In the genomic region with DNA sequence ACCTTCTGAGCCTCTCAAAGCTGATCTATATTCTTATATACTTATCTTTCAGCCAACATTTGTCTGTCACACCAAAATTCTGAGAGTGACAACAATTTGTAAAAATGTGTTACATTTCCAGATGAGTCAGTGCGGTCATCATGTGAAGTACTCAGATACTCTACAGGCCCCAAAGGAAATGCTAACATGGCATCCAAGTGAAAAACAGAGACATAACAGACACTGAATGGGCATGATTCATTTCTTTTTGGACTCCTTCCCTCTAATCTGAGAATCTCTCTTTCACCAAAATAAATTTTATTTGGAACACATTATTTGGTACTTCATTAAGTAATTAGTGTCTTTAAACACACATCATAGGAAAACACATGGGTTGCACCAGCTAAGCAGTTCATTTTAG, we compare ENCODE assay signal across 28 cellular contexts.
"Had no signal": no experiment of that assay in that cellular context is flagged by ENCODE, and none has a peak within 500 bp of the region (broad histone marks: within the 10 kb centered on the region; RNA-seq: fewer than 3 reads in every experiment).

No MANE protein-coding gene starts in this region.

- H3K9me3 ChIP-seq: body of pancreas, colonic mucosa, SJCRH30 had no signal

- H3K4me1 ChIP-seq: body of pancreas, colonic mucosa, SJCRH30 had no signal

- H3K27ac Mint-ChIP-seq: activated B cell treated with CpG ODN at 0.5 μM for 24 hours; activated CD4-positive, alpha-beta T cell treated with anti-CD3 and anti-CD28 coated beads, Interleukin-2, amount 10 ng/mL, durations not matched to agents 24 days and 14 days; activated CD8-positive, alpha-beta memory T cell treated with anti-CD3 and anti-CD28 coated beads, Interleukin-2, amount 10 ng/mL, durations not matched to agents 7 days and 5 days; activated naive CD4-positive, alpha-beta T cell treated with anti-CD3 and anti-CD28 coated beads, Interleukin-2, amount 50 U/mL, for 24 hours; activated T-cell treated with anti-CD3 and anti-CD28 coated beads, Interleukin-2, amount 50 U/mL, for 24 hours; activated T-helper 1 cell treated with anti-CD3 and anti-CD28 coated beads, Interleukin-12 subunit alpha, Interleukin-12 subunit beta, Interleukin-2, Interleukin-4 antibody, amounts not matched to agents 30 ng/mL and 10 ng/mL and 1 ng/mL, durations not matched to agents 14 hours and 24 hours and 36 hours; T-helper 1 cell treated with Interleukin-12 subunit alpha and Interleukin-12 subunit beta and Interleukin-4 antibody, amounts not matched to agents 30 μg/mL and 1 μg/mL, for 36 hours had no signal

- H3K36me3 Mint-ChIP-seq: activated CD8-positive, alpha-beta memory T cell treated with anti-CD3 and anti-CD28 coated beads, Interleukin-2, amount 10 ng/mL, durations not matched to agents 7 days and 5 days; activated naive CD4-positive, alpha-beta T cell treated with anti-CD3 and anti-CD28 coated beads, Interleukin-2, amount 50 U/mL, for 24 hours had no signal

- H3K9me3 Mint-ChIP-seq: activated B cell treated with CpG ODN at 0.5 μM for 24 hours; activated CD4-positive, alpha-beta T cell treated with anti-CD3 and anti-CD28 coated beads, Interleukin-2, amount 10 ng/mL, durations not matched to agents 24 days and 14 days; activated T-cell treated with anti-CD3 and anti-CD28 coated beads, Interleukin-2, amount 50 U/mL, for 24 hours; activated T-helper 1 cell treated with anti-CD3 and anti-CD28 coated beads, Interleukin-12 subunit alpha, Interleukin-12 subunit beta, Interleukin-2, Interleukin-4 antibody, amounts not matched to agents 30 ng/mL and 10 ng/mL and 1 ng/mL, durations not matched to agents 14 hours and 24 hours and 36 hours; T-helper 1 cell treated with Interleukin-12 subunit alpha and Interleukin-12 subunit beta and Interleukin-4 antibody, amounts not matched to agents 30 μg/mL and 1 μg/mL, for 36 hours had no signal

- H3K27me3 Mint-ChIP-seq: activated B cell treated with CpG ODN at 0.5 μM for 24 hours; activated CD8-positive, alpha-beta memory T cell treated with anti-CD3 and anti-CD28 coated beads, Interleukin-2, amount 10 ng/mL, durations not matched to agents 7 days and 5 days; activated naive CD4-positive, alpha-beta T cell treated with anti-CD3 and anti-CD28 coated beads, Interleukin-2, amount 50 U/mL, for 24 hours had no signal

- H3K4me3 Mint-ChIP-seq: activated B cell treated with CpG ODN at 0.5 μM for 24 hours; activated CD4-positive, alpha-beta T cell treated with anti-CD3 and anti-CD28 coated beads, Interleukin-2, amount 10 ng/mL, durations not matched to agents 24 days and 14 days; activated CD8-positive, alpha-beta memory T cell treated with anti-CD3 and anti-CD28 coated beads, Interleukin-2, amount 10 ng/mL, durations not matched to agents 7 days and 5 days; activated naive CD4-positive, alpha-beta T cell treated with anti-CD3 and anti-CD28 coated beads, Interleukin-2, amount 50 U/mL, for 24 hours; activated T-cell treated with anti-CD3 and anti-CD28 coated beads, Interleukin-2, amount 50 U/mL, for 24 hours; activated T-helper 1 cell treated with anti-CD3 and anti-CD28 coated beads, Interleukin-12 subunit alpha, Interleukin-12 subunit beta, Interleukin-2, Interleukin-4 antibody, amounts not matched to agents 30 ng/mL and 10 ng/mL and 1 ng/mL, durations not matched to agents 14 hours and 24 hours and 36 hours; T-helper 1 cell treated with Interleukin-12 subunit alpha and Interleukin-12 subunit beta and Interleukin-4 antibody, amounts not matched to agents 30 μg/mL and 1 μg/mL, for 36 hours had no signal

- H3K27me3 ChIP-seq: body of pancreas, colonic mucosa, SJCRH30 had no signal

- H3K27ac ChIP-seq: body of pancreas, colonic mucosa, RWPE1, SJCRH30 had no signal

- H3K4me3 ChIP-seq: body of pancreas, colonic mucosa, SJCRH30 had no signal

- H3K4me1 Mint-ChIP-seq: activated B cell treated with CpG ODN at 0.5 μM for 24 hours; activated CD4-positive, alpha-beta T cell treated with anti-CD3 and anti-CD28 coated beads, Interleukin-2, amount 10 ng/mL, durations not matched to agents 24 days and 14 days; activated CD8-positive, alpha-beta memory T cell treated with anti-CD3 and anti-CD28 coated beads, Interleukin-2, amount 10 ng/mL, durations not matched to agents 7 days and 5 days; activated naive CD4-positive, alpha-beta T cell treated with anti-CD3 and anti-CD28 coated beads, Interleukin-2, amount 50 U/mL, for 24 hours had no signal

- DNase-seq: activated B cell treated with CpG ODN at 0.5 μM for 24 hours; activated CD4-positive, alpha-beta T cell treated with anti-CD3 and anti-CD28 coated beads for 1 hour; activated CD4-positive, alpha-beta T cell treated with anti-CD3 and anti-CD28 coated beads, Interleukin-2, amount 10 ng/mL, durations not matched to agents 24 days and 14 days; activated CD4-positive, alpha-beta T cell treated with anti-CD3 and anti-CD28 coated beads, Interleukin-2, amount 50 U/mL, for 48 hours; activated CD8-positive, alpha-beta memory T cell treated with anti-CD3 and anti-CD28 coated beads, Interleukin-2, amount 10 ng/mL, durations not matched to agents 7 days and 5 days; activated effector memory CD4-positive, alpha-beta T cell treated with Interleukin-2 at 50 U/mL for 16 hours; activated naive CD4-positive, alpha-beta T cell; activated T-cell treated with anti-CD3 and anti-CD28 coated beads, Interleukin-2, amount 50 U/mL, for 24 hours; aorta; body of pancreas; colonic mucosa; NCI-H1092; NCI-H1417; NCI-H2029; NCI-H2107; NCI-H2171 treated with DMSO at 0.1 percent for 48 hours; NCI-H226; NCI-H510A; NCI-H526 treated with DMSO at 0.1 percent for 48 hours; NK-92 treated with Interleukin-12 subunit alpha and Interleukin-12 subunit beta, amount 100 ng/mL, for 24 hours; OCI-M1; Right ventricle myocardium superior; SJCRH30 had no signal

- H3K36me3 ChIP-seq: colonic mucosa, SJCRH30 had no signal

- ATAC-seq: activated CD8-positive, alpha-beta memory T cell treated with anti-CD3 and anti-CD28 coated beads, Interleukin-2, amount 10 ng/mL, durations not matched to agents 7 days and 5 days; body of pancreas; Panc1 had no signal
